Comparison of ENCODE assay signal across 8 cellular contexts in the genomic region with DNA sequence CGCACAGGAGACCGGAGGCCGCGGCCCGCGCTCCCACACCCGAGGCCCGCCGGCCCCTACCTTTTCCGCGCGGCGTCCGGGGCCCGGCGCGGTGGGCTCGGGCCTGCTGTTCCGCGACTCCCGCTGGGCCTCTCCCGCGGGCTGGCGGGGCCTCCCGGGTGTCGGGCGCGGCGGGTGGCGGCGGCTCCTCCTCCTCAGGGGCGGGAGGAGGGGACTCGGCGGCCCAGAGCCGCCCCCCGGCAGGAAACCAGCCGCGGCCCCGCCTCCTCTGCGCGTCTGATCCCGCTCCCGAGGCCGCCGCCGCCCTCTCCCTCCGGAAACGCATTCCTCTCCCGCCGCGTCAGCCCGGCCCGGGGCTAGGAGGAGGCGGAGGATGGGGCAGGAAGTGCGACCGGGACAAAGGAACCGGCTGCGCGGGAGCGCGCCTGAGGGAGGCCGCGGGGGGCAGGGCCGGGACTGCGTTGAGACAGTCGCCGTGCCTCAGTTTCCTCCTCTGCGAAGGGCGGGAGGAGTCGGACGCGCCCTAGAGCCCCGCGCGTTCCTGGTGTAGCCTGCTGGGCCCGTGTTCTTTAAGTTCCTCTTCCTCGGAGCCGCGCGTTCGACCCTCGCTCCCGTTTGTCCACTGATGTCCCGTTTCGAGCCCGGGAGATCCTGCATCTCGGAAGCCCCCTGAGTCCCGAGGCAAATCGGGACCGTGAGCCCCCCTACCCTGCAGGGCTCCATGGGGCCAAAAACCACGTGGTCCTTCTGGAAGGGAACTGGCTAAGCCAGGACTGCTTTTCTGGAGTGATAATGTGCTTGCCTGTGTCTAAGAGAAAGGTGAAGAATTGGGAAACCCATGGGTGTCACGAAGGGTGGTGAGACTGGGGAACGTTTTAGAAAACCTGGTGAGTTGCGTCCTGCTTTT. TPM values are rescaled to one million over a fixed set of nuclear protein-coding genes. Genes with fewer than 3 reads are reported as not detected.
A peak's percentile ranks its signal among the peaks of the same experiment; 100 is the strongest.
DNase-seq lines count a peak whose midpoint lies in the region; ATAC-seq and TF ChIP-seq lines count a peak whose summit lies in the region.

Gene ITGB1 (minus strand): TSS at position 146 of the 907 bp plus-strand sequence. CDS start 22,672 bp downstream, outside the sequence.

- TF ChIP-seq CTCF in OCI-LY1 (IDR thresholded peaks at IDR 0.05; ENCODE audit: low read length) = no peak

- H2AFZ ChIP-seq in OCI-LY1 (ENCODE audit: low read length) = peak within 1 kb of the TSS; percentile 5; the same call in 1 of the 2 replicates

- peak within 1 kb of the TSS; percentile 51 for H3K27ac ChIP-seq in OCI-LY1 (ENCODE audit: low read depth, low read length, poor library complexity, severe bottlenecking)

- DNase-seq in Caki2 (ENCODE audit: low read depth) = peak; percentile 99
- peak; percentile 93 for DNase-seq in HuH-7 (ENCODE audit: low spot score)
- peak; percentile 83 for DNase-seq in activated T-cell treated with anti-CD3 and anti-CD28 coated beads for 24 hours (ENCODE audit: low read depth)
- DNase-seq in epidermal melanocyte (ENCODE audit: insufficient read length, low spot score) = peak; percentile 59
- peak; percentile 90 for DNase-seq in middle frontal gyrus (ENCODE audit: extremely low spot score, low spot score)
- peak; percentile 57 to 75 for DNase-seq in stimulated activated CD8-positive, alpha-beta memory T cell treated with anti-CD3 and anti-CD28 coated beads, Interleukin-2, amount 100 ng/mL, for 1 hour (ENCODE audit: low read depth in 2 of 2)

- H3K27me3 ChIP-seq in OCI-LY1 (ENCODE audit: insufficient read depth, low read length) = no peaks in the 10 kb centered on the region

- ATAC-seq in GM21423 (IDR thresholded peaks at IDR 0.05; ENCODE audit: unreplicated experiment) = peak; percentile 79

- H4K20me1 ChIP-seq in OCI-LY1 (ENCODE audit: insufficient read depth, low read length) = no peaks in the 10 kb centered on the region

- H3K36me3 ChIP-seq in OCI-LY1 (ENCODE audit: insufficient read depth, low read length) = no peaks in the 10 kb centered on the region

- H3K79me2 ChIP-seq in OCI-LY1 (ENCODE audit: insufficient read depth, low read length) = peaks cover 30% of the 10 kb centered on the region

- peak within 1 kb of the TSS; percentile 87 for H3K4me2 ChIP-seq in OCI-LY1 (ENCODE audit: low read length)

- peaks cover 88% of the 10 kb centered on the region for H3K4me1 ChIP-seq in OCI-LY1 (ENCODE audit: insufficient read depth, low read length, severe bottlenecking)

- peak within 1 kb of the TSS; percentile 72 for H3K9ac ChIP-seq in OCI-LY1 (ENCODE audit: low read length)

- H3K9me3 ChIP-seq in OCI-LY1 (ENCODE audit: low read length) = no peaks in the 10 kb centered on the region

- in situ Hi-C loops in Caki2 (cut with HindIII; ENCODE audit: low pct_unique_long_range_greater_than_20kb, low sequenced_read_pairs) = loop anchor here (5.0 kb wide), 1 partner anchor 49 kb away; no protein-coding TSS in a partner anchor

- H3K4me3 ChIP-seq in OCI-LY1 (ENCODE audit: low read depth, low read length, poor library complexity, severe bottlenecking) = peak within 1 kb of the TSS; percentile 95

- H3K9me2 ChIP-seq in OCI-LY1 (ENCODE audit: low read depth, low read length) = no peaks in the 10 kb centered on the region

- H3F3A ChIP-seq in OCI-LY1 (ENCODE audit: insufficient read depth, low read length) = no peaks in the 10 kb centered on the region

RNA-seq across cellular contexts. Expression of gene ITGB1, which starts in this region (rescaled TPM):
- total RNA-seq in Caki2 (2014; rRNA removed; shearing (Covaris generic); ENCODE audit: low replicate concordance) = 894 and 953 TPM in 2 replicates

Comparison
In these comparisons a context has a peak if more than half of its experiments do, and no peak if none do; other contexts are left out.
1. Peak in every context shown above with its lines: DNase-seq, ATAC-seq, H3K4me3 ChIP-seq and H3K27ac ChIP-seq.